ENCODE assay signal across 8 cellular contexts in the genomic region with DNA sequence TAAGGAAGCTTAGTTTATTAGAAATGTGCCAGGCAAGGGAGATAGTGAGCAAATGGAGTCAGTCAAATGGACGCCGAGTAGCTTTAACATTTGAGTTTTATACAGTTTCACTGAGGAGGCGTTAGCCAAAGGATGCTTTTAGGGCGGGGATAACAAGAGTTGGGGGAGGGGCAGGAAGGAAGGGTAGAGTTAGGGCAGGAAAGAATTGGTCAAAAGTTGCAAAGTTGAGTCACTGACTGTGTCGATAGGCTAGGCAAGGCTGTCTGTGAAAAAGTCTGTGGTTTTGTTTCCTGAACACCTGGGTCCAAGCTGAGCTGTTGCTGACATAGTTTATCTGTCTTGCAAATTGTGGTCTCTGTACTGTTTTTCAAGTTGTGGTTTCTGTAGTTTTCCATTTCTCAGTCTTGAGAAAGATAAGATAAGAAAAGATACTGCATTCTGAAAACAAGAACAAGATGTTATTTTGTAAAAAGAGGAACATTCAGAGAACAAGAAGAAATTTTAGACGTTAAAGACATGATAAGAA.
DNase-seq lines count a peak whose midpoint lies in the region; ATAC-seq and TF ChIP-seq lines count a peak whose summit lies in the region.

No MANE protein-coding gene starts in this region.

- peak; percentile 98 for ATAC-seq in HG02623 (IDR thresholded peaks at IDR 0.05; ENCODE audit: unreplicated experiment)

- no peak for TF ChIP-seq CTCF in GM13976 (IDR thresholded peaks at IDR 0.05; ENCODE audit: borderline replicate concordance, control extremely low read depth, extremely low read depth, insufficient read depth, missing control alignments)

- in situ Hi-C loops in GM13976 (cut with MboI; ENCODE audit: low sequenced_read_pairs, unreplicated experiment): no loop called here

- DNase-seq in GM13976 (ENCODE audit: low spot score) (peak; percentile 85), NOMO-1 treated with DMSO at 0.1 percent for 48 hours (lab: John Stamatoyannopoulos, UW; ENCODE audit: unreplicated experiment) (peak; percentile 95), activated T-helper 1 cell treated with Interleukin-2 at 50 U/mL for 16 hours (ENCODE audit: low read depth) (peak; percentile 59), iPS-NIHi7 (ENCODE audit: extremely low spot score) (peak; percentile 24), NCI-H2171 (lab: John Stamatoyannopoulos, UW) (no peak), occipital lobe (lab: John Stamatoyannopoulos, UW) (no peak)
- DNase-seq in stimulated activated CD8-positive, alpha-beta memory T cell treated with anti-CD3 and anti-CD28 coated beads, Interleukin-4, amount 100 ng/mL, for 24 hours (ENCODE audit: low read depth): peak; percentile 71

Comparison
In these comparisons a context has a peak if more than half of its experiments do, and no peak if none do; other contexts are left out.
1. DNase-seq: peak in GM13976 (single experiment), NOMO-1 treated with DMSO at 0.1 percent for 48 hours (single experiment), activated T-helper 1 cell treated with Interleukin-2 at 50 U/mL for 16 hours (single experiment), iPS-NIHi7 (single experiment) and stimulated activated CD8-positive, alpha-beta memory T cell treated with anti-CD3 and anti-CD28 coated beads, Interleukin-4, amount 100 ng/mL, for 24 hours (single experiment); none in NCI-H2171 (single experiment) and occipital lobe (single experiment).